28 cellular contexts compared by ENCODE assay signal in the genomic region with DNA sequence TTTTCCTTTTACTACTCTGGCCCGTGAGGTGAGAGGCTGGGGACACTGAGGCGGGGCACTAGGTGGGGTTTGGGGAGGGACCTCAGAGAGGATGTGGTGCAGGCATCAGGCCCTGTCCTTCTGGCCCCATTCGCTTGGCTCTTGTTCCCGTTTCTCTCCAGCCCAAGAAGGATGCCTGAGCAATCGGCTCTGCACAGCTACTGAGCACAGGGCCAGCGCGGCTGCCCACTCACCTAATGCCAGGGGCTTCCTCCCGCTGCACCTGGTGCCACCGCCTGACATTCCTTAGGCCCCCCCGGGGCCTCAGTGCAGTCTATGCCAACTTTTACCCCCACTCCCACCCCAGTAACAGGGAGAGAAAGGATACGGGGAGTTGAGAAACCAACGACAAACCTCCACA. TPM values are rescaled to one million over a fixed set of nuclear protein-coding genes. Genes with fewer than 3 reads are reported as not detected.
"Had no signal": no experiment of that assay in that cellular context is flagged by ENCODE, and none has a peak within 500 bp of the region (broad histone marks: within the 10 kb centered on the region; RNA-seq: fewer than 3 reads in every experiment).

No MANE protein-coding gene starts in this region.

- H3K4me3 Mint-ChIP-seq: naive B cell; naive thymus-derived CD8-positive, alpha-beta T cell; neural progenitor cell; stimulated activated memory B cell treated with anti-CD40 and anti-IgM and Interleukin-4, amounts not matched to agents 10 μg/mL and 1 μg/mL and 100 μg/mL, for 72 hours; stimulated activated naive CD8-positive, alpha-beta T cell treated with anti-CD3 and anti-CD28 coated beads, Interleukin-15, amount 100 ng/mL, for 72 hours had no signal

- ATAC-seq: naive thymus-derived CD8-positive, alpha-beta T cell; pancreas; right cardiac atrium; right lobe of liver; stimulated activated memory B cell treated with anti-CD40 and anti-IgM and Interleukin-4, amounts not matched to agents 10 μg/mL and 1 μg/mL and 100 μg/mL, for 72 hours; stimulated activated naive CD8-positive, alpha-beta T cell treated with anti-CD3 and anti-CD28 coated beads, Interleukin-15, amount 100 ng/mL, for 72 hours; stimulated activated naive CD8-positive, alpha-beta T cell treated with anti-CD3 and anti-CD28 coated beads, Interleukin-15, Interleukin-2, amounts not matched to agents 100 U/mL and 50 U/mL, for 24 hours; upper lobe of right lung had no signal

- H3K36me3 Mint-ChIP-seq: naive thymus-derived CD8-positive, alpha-beta T cell; neural progenitor cell; stimulated activated memory B cell treated with anti-CD40 and anti-IgM and Interleukin-4, amounts not matched to agents 10 μg/mL and 1 μg/mL and 100 μg/mL, for 72 hours; type B pancreatic cell had no signal

- H3K27ac Mint-ChIP-seq: naive B cell; naive thymus-derived CD8-positive, alpha-beta T cell; neural progenitor cell; progenitor cell of endocrine pancreas; stimulated activated memory B cell treated with anti-CD40 and anti-IgM and Interleukin-4, amounts not matched to agents 10 μg/mL and 1 μg/mL and 100 μg/mL, for 72 hours; stimulated activated naive CD8-positive, alpha-beta T cell treated with anti-CD3 and anti-CD28 coated beads, Interleukin-15, amount 100 ng/mL, for 72 hours; type B pancreatic cell had no signal

- H3K9me3 Mint-ChIP-seq: neural progenitor cell; stimulated activated memory B cell treated with anti-CD40 and anti-IgM and Interleukin-4, amounts not matched to agents 10 μg/mL and 1 μg/mL and 100 μg/mL, for 72 hours; stimulated activated naive CD8-positive, alpha-beta T cell treated with anti-CD3 and anti-CD28 coated beads, Interleukin-15, amount 100 ng/mL, for 72 hours; type B pancreatic cell had no signal

- DNase-seq: naive B cell; naive thymus-derived CD8-positive, alpha-beta T cell; nucleus accumbens; pancreas; psoas muscle; right cardiac atrium; right lobe of liver; sigmoid colon; small intestine; stimulated activated CD4-positive, alpha-beta T cell treated with anti-CD3 and anti-CD28 coated beads, Interleukin-12 subunit alpha, Interleukin-12 subunit beta, amount 100 ng/mL, for 4 hours; stimulated activated CD4-positive, alpha-beta T cell treated with anti-CD3 and anti-CD28 coated beads, Interleukin-1b, Interleukin-23, amount 100 ng/mL, for 48 hours; stimulated activated CD4-positive, alpha-beta T cell treated with anti-CD3 and anti-CD28 coated beads, Interleukin-4, amount 100 ng/mL, for 1 hour; stimulated activated CD4-positive, alpha-beta T cell treated with anti-CD3 and anti-CD28 coated beads, Interleukin-4, amount 100 ng/mL, for 4 hours; stimulated activated CD8-positive, alpha-beta memory T cell treated with anti-CD3 and anti-CD28 coated beads, Interleukin-4, amount 100 ng/mL, for 48 hours; stimulated activated naive CD4-positive, alpha-beta T cell; stimulated activated naive CD8-positive, alpha-beta T cell treated with anti-CD3 and anti-CD28 coated beads, Interleukin-15, amount 100 ng/mL, for 72 hours; stimulated activated naive CD8-positive, alpha-beta T cell treated with anti-CD3 and anti-CD28 coated beads, Interleukin-15, Interleukin-2, amounts not matched to agents 100 U/mL and 50 U/mL, for 24 hours; substantia nigra; testis; tibial artery; transverse colon; upper lobe of right lung; uterus had no signal

RNA-seq across cellular contexts. Expression of gene EMX2, which starts 12.5 kb away (rescaled TPM):
- total RNA-seq: myocyte; naive thymus-derived CD8-positive, alpha-beta T cell; progenitor cell of endocrine pancreas; right lobe of liver; upper lobe of right lung had no signal
